In the genomic region with DNA sequence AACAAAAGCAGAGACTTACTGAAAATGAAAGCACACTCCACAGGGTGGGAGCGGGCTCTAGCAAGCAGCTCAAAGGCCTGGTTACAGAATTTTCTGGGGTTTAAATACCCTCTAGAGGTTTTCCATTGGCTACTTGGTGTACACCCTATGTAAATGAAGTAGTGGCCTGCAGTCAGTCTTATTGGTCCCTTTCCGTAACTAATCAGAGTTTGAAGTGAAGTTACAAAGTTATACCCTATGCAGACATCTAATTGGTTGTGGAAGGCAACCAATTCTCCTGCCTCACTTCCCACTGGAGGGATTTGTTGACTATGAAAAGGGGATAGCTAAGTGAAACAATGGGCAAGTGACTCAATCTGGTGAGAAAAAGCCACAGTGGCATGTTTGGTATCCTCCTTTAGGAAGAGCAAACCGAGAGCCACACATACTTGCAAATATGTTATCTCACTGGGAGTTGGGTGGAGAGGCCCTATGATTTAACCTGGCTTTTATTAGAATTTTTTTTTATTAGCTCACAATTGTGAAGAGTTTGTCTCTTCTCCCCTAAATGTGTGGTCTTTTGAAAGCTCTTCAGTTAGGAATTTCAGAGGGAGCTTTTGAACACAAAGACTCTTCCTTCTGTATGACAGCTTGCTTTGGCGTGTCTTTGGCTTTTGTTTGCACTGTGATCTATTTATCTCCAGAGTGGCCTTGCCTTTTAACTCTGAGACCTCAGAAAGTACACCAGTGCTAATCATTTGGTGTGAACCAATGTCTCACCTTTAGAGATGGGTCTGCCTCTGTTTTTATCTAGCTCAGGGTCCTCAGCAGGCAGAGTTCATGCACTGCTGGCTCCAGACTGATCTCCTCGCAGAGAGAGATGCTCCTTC, we compare ENCODE assay signal across 8 cellular contexts.
DNase-seq lines count a peak whose midpoint lies in the region; ATAC-seq and TF ChIP-seq lines count a peak whose summit lies in the region.

No MANE protein-coding gene starts in this region.

- DNase-seq in AG08395 (ENCODE audit: low spot score) (peak; percentile 81), coronary artery (ENCODE audit: low spot score) (no peak), natural killer cell (no peak), MM.1S (no peak), NCI-H2107 treated with DMSO at 0.1 percent for 48 hours (lab: John Stamatoyannopoulos, UW; ENCODE audit: unreplicated experiment) (no peak), testis (no peak)

- H3K27ac ChIP-seq in HUES64 (ENCODE audit: low read depth, low read length) = peak overlapping the region; percentile 69
- peak overlapping the region; percentile 40 to 69 for H3K27ac ChIP-seq in coronary artery
- no peak overlapping the region for H3K27ac ChIP-seq in MM.1S (ENCODE audit: low read length)
- H3K27ac ChIP-seq in testis = peak overlapping the region in 1 of 2 donors; percentile 39

- H3K4me1 ChIP-seq in HUES64 (ENCODE audit: insufficient read depth, low read length) = peaks cover 84% of the 10 kb centered on the region
- no peaks in the 10 kb centered on the region for H3K4me1 ChIP-seq in MM.1S (ENCODE audit: low read length)
- peaks cover 47% of the 10 kb centered on the region for H3K4me1 ChIP-seq in testis

- H2AFZ ChIP-seq in MM.1S (ENCODE audit: low read length) = no peak overlapping the region

- peaks cover 80 to 81% of the 10 kb centered on the region in 2 donors for H3K4me1 Mint-ChIP-seq in natural killer cell

- no peak overlapping the region for H3K4me3 Mint-ChIP-seq in natural killer cell

- ATAC-seq in natural killer cell (no peak), GM19324 (IDR thresholded peaks at IDR 0.05; ENCODE audit: low FRiP score, unreplicated experiment) (no peak)

- no peak overlapping the region for H3K4me2 ChIP-seq in MM.1S (ENCODE audit: low read depth, low read length)

- no peaks in the 10 kb centered on the region for H3K9me3 Mint-ChIP-seq in natural killer cell

- H3K4me3 ChIP-seq in HUES64 (ENCODE audit: low read length) (no peak overlapping the region), coronary artery (peak overlapping the region; percentile 34), MM.1S (ENCODE audit: low read length) (no peak overlapping the region), testis (no peak overlapping the region)

- H3K27ac Mint-ChIP-seq in natural killer cell = peak overlapping the region; percentile 22 to 57

- TF ChIP-seq CTCF in coronary artery (IDR thresholded peaks at IDR 0.05) (no peak), natural killer cell (IDR thresholded peaks at IDR 0.05) (no peak), MM.1S (IDR thresholded peaks at IDR 0.05; ENCODE audit: low read length) (no peak), testis (IDR thresholded peaks at IDR 0.05) (no peak)

- no peaks in the 10 kb centered on the region for H3K9me2 ChIP-seq in MM.1S (replicated peaks; ENCODE audit: insufficient read depth, low read length)

- H3K36me3 Mint-ChIP-seq in natural killer cell = no peaks in the 10 kb centered on the region

- intact Hi-C loops in natural killer cell (cut with micrococcal nuclease) (no loop called here), testis (cut with DNase I; ENCODE audit: low total_unique reads) (no loop called here)

- H3K27me3 ChIP-seq in HUES64 (ENCODE audit: insufficient read depth, low read length) (no peaks in the 10 kb centered on the region), MM.1S (replicated peaks; ENCODE audit: insufficient read depth, low read length) (no peaks in the 10 kb centered on the region), testis (no peaks in the 10 kb centered on the region)

- H3K36me3 ChIP-seq in HUES64 (ENCODE audit: insufficient read depth, low read length) = no peaks in the 10 kb centered on the region
- H3K36me3 ChIP-seq in MM.1S (replicated peaks; ENCODE audit: insufficient read depth, low read length) = no peaks in the 10 kb centered on the region
- no peaks in the 10 kb centered on the region for H3K36me3 ChIP-seq in testis (ENCODE audit: low read depth, missing control alignments)

- H3K9me3 ChIP-seq in HUES64 (ENCODE audit: insufficient read depth, low read depth, low read length) (no peaks in the 10 kb centered on the region), MM.1S (replicated peaks; ENCODE audit: insufficient read depth, low read length) (no peaks in the 10 kb centered on the region), testis (no peaks in the 10 kb centered on the region)

- H3K79me2 ChIP-seq in MM.1S (ENCODE audit: low read length) = peaks cover 2% of the 10 kb centered on the region; the same call in 1 of the 2 replicates

- WGBS in HUES64 = 56% methylated on average over 5 of the region's 5 CpGs
- WGBS in testis, 2 donors = 44 to 55% methylated on average over 5 of the region's 5 CpGs

- H3F3A ChIP-seq in MM.1S (ENCODE audit: insufficient read depth, low read length) = no peaks in the 10 kb centered on the region

- no peak for TF ChIP-seq POLR2A in testis (IDR thresholded peaks at IDR 0.05)

- no peaks in the 10 kb centered on the region for H3K27me3 Mint-ChIP-seq in natural killer cell (ENCODE audit: low read depth in 2 of 2)

- H4K20me1 ChIP-seq in MM.1S (ENCODE audit: insufficient read depth, low read length) = no peaks in the 10 kb centered on the region

- H3K9ac ChIP-seq in HUES64 (ENCODE audit: low read depth, low read length) (peak overlapping the region; percentile 12; the same call in 1 of the 2 replicates), MM.1S (ENCODE audit: low read length) (no peak overlapping the region)
